Comparison of ENCODE assay signal across 18 cellular contexts in genomic region chr1:5661196-5662130, GRCh38.
DNase-seq lines count a peak whose midpoint lies in the region; FAIRE-seq and TF ChIP-seq lines count a peak whose summit lies in the region.
"Had no signal": no experiment of that assay in that cellular context is flagged by ENCODE, and none has a peak within 500 bp of the region (broad histone marks: within the 10 kb centered on the region; RNA-seq: fewer than 3 reads in every experiment).

No MANE protein-coding gene starts in this region.

- no peak overlapping the region for H3K4me3 ChIP-seq in Karpas-422 (ENCODE audit: low read length)
- H3K4me3 ChIP-seq in foreskin fibroblast (ENCODE audit: low read depth in 1 of 2, low read length in 2 of 2) = no peak overlapping the region
- H3K4me3 ChIP-seq: GM23338 had no signal

- no peaks in the 10 kb centered on the region for H3K27me3 ChIP-seq in Karpas-422 (ENCODE audit: low read length)

- H3K9me3 ChIP-seq in Karpas-422 (ENCODE audit: low read length) = no peaks in the 10 kb centered on the region

- H3K27me3 Mint-ChIP-seq in osteocyte (ENCODE audit: unreplicated experiment) = no peaks in the 10 kb centered on the region

- no peak overlapping the region for H3K9ac ChIP-seq in Karpas-422 (ENCODE audit: low read length)
- H3K9ac ChIP-seq: KMS-11 had no signal

- TF ChIP-seq POLR2A in GM12891 (IDR thresholded peaks at IDR 0.05; ENCODE audit: low read depth, low read length) = no peak

- H3K36me3 Mint-ChIP-seq in osteocyte (ENCODE audit: unreplicated experiment) = no peaks in the 10 kb centered on the region
- H3K36me3 Mint-ChIP-seq: CD4-positive, alpha-beta memory T cell had no signal

- H3K4me3 Mint-ChIP-seq in osteocyte (ENCODE audit: unreplicated experiment) = no peak overlapping the region
- H3K4me3 Mint-ChIP-seq: B cell; CD4-positive, alpha-beta memory T cell; GM23338 had no signal

- H3K27ac ChIP-seq in Karpas-422 (ENCODE audit: low read length) = no peak overlapping the region
- H3K27ac ChIP-seq: 22Rv1, KMS-11 had no signal

- intact Hi-C loops in cardiac septum (cut with DNase I) = no loop called here

- no peak overlapping the region for H3K4me2 ChIP-seq in Karpas-422 (ENCODE audit: low read depth, low read length, poor library complexity, severe bottlenecking)
- H3K4me2 ChIP-seq: GM23338, KMS-11 had no signal

- no peaks in the 10 kb centered on the region for H4K20me1 ChIP-seq in Karpas-422 (ENCODE audit: insufficient read depth, low read depth, low read length)

- H3K9me2 ChIP-seq in Karpas-422 (replicated peaks; ENCODE audit: insufficient read depth, low read length) = no peaks in the 10 kb centered on the region

- H2AFZ ChIP-seq in Karpas-422 (ENCODE audit: low read length) = no peak overlapping the region
- H2AFZ ChIP-seq: GM23338 had no signal

- TF ChIP-seq CTCF in osteocyte (IDR thresholded peaks at IDR 0.05) (no peak), foreskin fibroblast (IDR thresholded peaks at IDR 0.05; ENCODE audit: low read depth, low read length) (no peak)

- H3K4me1 Mint-ChIP-seq in osteocyte (ENCODE audit: unreplicated experiment) = no peaks in the 10 kb centered on the region
- H3K4me1 Mint-ChIP-seq: B cell had no signal

- H3K27ac Mint-ChIP-seq in osteocyte (ENCODE audit: unreplicated experiment) = no peak overlapping the region
- H3K27ac Mint-ChIP-seq: B cell, GM23338 had no signal

- DNase-seq in DMS153 treated with DMSO at 0.1 percent for 48 hours (lab: John Stamatoyannopoulos, UW; ENCODE audit: unreplicated experiment) = peak; percentile 22
- no peak for DNase-seq in DMS153 (lab: John Stamatoyannopoulos, UW)
- DNase-seq in Karpas-422 = peak; percentile 12
- DNase-seq in cardiac septum (ENCODE audit: low spot score) = peak; percentile 9
- DNase-seq in osteocyte (ENCODE audit: extremely low spot score, unreplicated experiment) = peak; percentile 83
- no peak for DNase-seq in foreskin fibroblast
- no peak for DNase-seq in GM12891 (ENCODE audit: insufficient read length, low spot score)
- DNase-seq in OCI-M1 (lab: John Stamatoyannopoulos, UW) = no peak
- DNase-seq: CD4-positive, alpha-beta memory T cell; NCI-H1048; NCI-H2081 treated with DMSO at 0.1 percent for 48 hours; NCI-H345; NCI-H69 had no signal

- no peaks in the 10 kb centered on the region for H3K4me1 ChIP-seq in Karpas-422 (ENCODE audit: low read length)

- H3K9me3 Mint-ChIP-seq in osteocyte (ENCODE audit: unreplicated experiment) = peaks cover 18% of the 10 kb centered on the region

- H3K79me2 ChIP-seq in Karpas-422 (ENCODE audit: low read length) = no peaks in the 10 kb centered on the region

- no peaks in the 10 kb centered on the region for H3K36me3 ChIP-seq in Karpas-422 (ENCODE audit: insufficient read depth, low read length)

- no peak for FAIRE-seq in GM12891 (lab: Jason Lieb, UNC)
- FAIRE-seq: D721Med had no signal

TF ChIP-seq in GM12891, 5 proteins besides CTCF, POLR2A, EP300 and RAD21:
- TF ChIP-seq SPI1 (IDR thresholded peaks at IDR 0.05; ENCODE audit: low read depth, low read length) = no peak
- no peak for TF ChIP-seq PAX5 (IDR thresholded peaks at IDR 0.05; ENCODE audit: insufficient read depth, low read length, severe bottlenecking)
- TF ChIP-seq POU2F2 (IDR thresholded peaks at IDR 0.05; ENCODE audit: low read depth, low read length) = no peak
- no peak for TF ChIP-seq POLR2AphosphoS5 (IDR thresholded peaks at IDR 0.05; ENCODE audit: low read depth, low read length)
- TF ChIP-seq TAF1 (IDR thresholded peaks at IDR 0.05; ENCODE audit: low read depth, low read length) = no peak

Comparison
In these comparisons a context has a peak if more than half of its experiments do, and no peak if none do; other contexts are left out.
1. DNase-seq: peak in DMS153 treated with DMSO at 0.1 percent for 48 hours (single experiment), Karpas-422 (single experiment), cardiac septum (single experiment) and osteocyte (single experiment); none in DMS153 (single experiment), foreskin fibroblast (0 of 2), GM12891 (single experiment) and OCI-M1 (single experiment).